15 cellular contexts compared by ENCODE assay signal in genomic region chr2:27721335-27721734, GRCh38. TPM values are rescaled to one million over a fixed set of nuclear protein-coding genes. Genes with fewer than 3 reads are reported as not detected.
DNase-seq lines count a peak whose midpoint lies in the region; ATAC-seq and TF ChIP-seq lines count a peak whose summit lies in the region.
"Had no signal": no experiment of that assay in that cellular context is flagged by ENCODE, and none has a peak within 500 bp of the region (broad histone marks: within the 10 kb centered on the region; RNA-seq: fewer than 3 reads in every experiment).

No MANE protein-coding gene starts in this region.

- H3K36me3 ChIP-seq in gastrocnemius medialis (no peaks in the 10 kb centered on the region), transverse colon (no peaks in the 10 kb centered on the region)
- H3K36me3 ChIP-seq: breast epithelium, WERI-Rb-1 had no signal

- ATAC-seq in activated CD4-positive, CD25-positive, alpha-beta regulatory T cell treated with anti-CD3 and anti-CD28 coated beads, Interleukin-2, amount 50 U/mL, for 24 hours: peak; percentile 15 to 23
- peak; percentile 38 for ATAC-seq in Right ventricle myocardium superior (ENCODE audit: poor library complexity)
- no peak for ATAC-seq in gastrocnemius medialis
- no peak for ATAC-seq in HG03439 (IDR thresholded peaks at IDR 0.05; ENCODE audit: unreplicated experiment)
- ATAC-seq in HG03025 (IDR thresholded peaks at IDR 0.05; ENCODE audit: low FRiP score, unreplicated experiment): no peak

- intact Hi-C loops in Right ventricle myocardium superior (cut with DNase I): no loop called here
- intact Hi-C loops in gastrocnemius medialis (cut with DNase I; ENCODE audit: low total_unique reads): loop anchor here (5.0 kb wide), 1 partner anchor 51 kb away; the partner anchor contains the start of gene MRPL33
- intact Hi-C loops in transverse colon (cut with DNase I; ENCODE audit: low total_unique reads): loop anchor here (5.0 kb wide), 1 partner anchor 731 kb away; no protein-coding TSS in a partner anchor

- no peak for TF ChIP-seq POLR2A in gastrocnemius medialis (IDR thresholded peaks at IDR 0.05)
- no peak for TF ChIP-seq POLR2A in transverse colon (IDR thresholded peaks at IDR 0.05)

- H3K9me3 ChIP-seq in gastrocnemius medialis (no peaks in the 10 kb centered on the region), transverse colon (no peaks in the 10 kb centered on the region)
- H3K9me3 ChIP-seq: breast epithelium had no signal

- no peak for TF ChIP-seq CTCF in gastrocnemius medialis (IDR thresholded peaks at IDR 0.05 in 4 of 5, conservative IDR thresholded peaks at IDR 0.05 in 1 of 5)
- TF ChIP-seq CTCF in transverse colon (IDR thresholded peaks at IDR 0.05): no peak

- H3K4me1 ChIP-seq in gastrocnemius medialis (peaks cover 17 to 26% of the 10 kb centered on the region in 2 donors), transverse colon (peaks cover 4 to 12% (median 5%) of the 10 kb centered on the region in 4 donors)
- H3K4me1 ChIP-seq: breast epithelium had no signal

- no peak for DNase-seq in activated CD4-positive, CD25-positive, alpha-beta regulatory T cell (lab: John Stamatoyannopoulos, UW)
- DNase-seq in LoVo (ENCODE audit: low spot score) (peak; percentile 68), Right ventricle myocardium superior (no peak), gastrocnemius medialis (no peak), transverse colon (no peak)
- DNase-seq: Karpas-422, kidney glomerular epithelial cell, NCI-H1930, NCI-H774, nephron progenitor cell, WERI-Rb-1 had no signal

- WGBS in transverse colon (ENCODE audit: low coverage in 1 of 2), 2 donors: 68 to 85% methylated on average over 7 to 8 of the region's 8 CpGs

- H3K27me3 ChIP-seq in gastrocnemius medialis (no peaks in the 10 kb centered on the region), transverse colon (peaks cover 3% of the 10 kb centered on the region)
- H3K27me3 ChIP-seq: breast epithelium had no signal

- H3K27ac ChIP-seq in gastrocnemius medialis (peak overlapping the region in 3 of 4 donors; percentile 13 to 47 (median 41)), transverse colon (no peak overlapping the region)
- H3K27ac ChIP-seq: breast epithelium, WERI-Rb-1 had no signal

- in situ Hi-C loops in gastrocnemius medialis (cut with MboI; ENCODE audit: low sequenced_read_pairs in 4 of 4) (no loop called here), transverse colon (cut with MboI; ENCODE audit: low pct_ligation_motif_present in 1 of 4, low pct_unique_long_range_greater_than_20kb in 1 of 4, low sequenced_read_pairs in 3 of 4) (no loop called here)

- H3K4me3 ChIP-seq in gastrocnemius medialis (no peak overlapping the region), transverse colon (no peak overlapping the region)
- H3K4me3 ChIP-seq: breast epithelium had no signal

- no peak for TF ChIP-seq EP300 in transverse colon (IDR thresholded peaks at IDR 0.05; ENCODE audit: low read depth)

RNA-seq across cellular contexts. Expression of gene MRPL33, which starts 50.2 kb away (rescaled TPM):
- total RNA-seq in Right ventricle myocardium superior: 356 TPM
- total RNA-seq in gastrocnemius medialis: 100 to 1,000 TPM; 231 to 500 (median 388) TPM
- total RNA-seq in transverse colon: 10 to 100 TPM in 3 of 4 donors, 1 to 10 TPM in 1; 7.2 to 89.4 (median 45.7) TPM

RNA-seq across cellular contexts. Expression of gene SLC4A1AP, which starts 57.6 kb away (rescaled TPM):
- total RNA-seq in Right ventricle myocardium superior (18.5 TPM), gastrocnemius medialis (10 to 100 TPM; 32.1 to 44.2 (median 34.6) TPM), transverse colon (10 to 100 TPM in 3 of 4 donors, 1 to 10 TPM in 1; 9.0 to 21.1 (median 16.1) TPM)

RNA-seq across cellular contexts. Expression of gene SUPT7L, which starts 57.9 kb away (rescaled TPM):
- 24.2 TPM for total RNA-seq in Right ventricle myocardium superior
- 10 to 100 TPM; 14.6 to 26.0 (median 21.9) TPM for total RNA-seq in gastrocnemius medialis
- total RNA-seq in transverse colon: 10 to 100 TPM; 30.4 to 43.6 (median 38.2) TPM

Comparison
In these comparisons a context has a peak if more than half of its experiments do, and no peak if none do; other contexts are left out.
1. ATAC-seq: peak in activated CD4-positive, CD25-positive, alpha-beta regulatory T cell treated with anti-CD3 and anti-CD28 coated beads, Interleukin-2, amount 50 U/mL, for 24 hours (2 of 2) and Right ventricle myocardium superior (single experiment); none in gastrocnemius medialis (0 of 2), HG03439 (single experiment) and HG03025 (single experiment).
2. H3K27ac ChIP-seq: peak in gastrocnemius medialis (3 of 4); none in transverse colon (0 of 4).